Comparison of ENCODE assay signal across 10 cellular contexts in genomic region chr13:74210693-74211393, GRCh38.
A peak's percentile ranks its signal among the peaks of the same experiment; 100 is the strongest.
DNase-seq lines count a peak whose midpoint lies in the region; ATAC-seq, FAIRE-seq and TF ChIP-seq lines count a peak whose summit lies in the region.
"Had no signal": no experiment of that assay in that cellular context is flagged by ENCODE, and none has a peak within 500 bp of the region (broad histone marks: within the 10 kb centered on the region; RNA-seq: fewer than 3 reads in every experiment).

No MANE protein-coding gene starts in this region.

- CTCF ChIA-PET in HepG2 (lab: Yijun Ruan, JAX; ENCODE audit: low intra/inter-chr PET ratio, low total read pairs): no interaction called here
- CTCF ChIA-PET in activated CD8-positive, alpha-beta memory T cell treated with anti-CD3 and anti-CD28 coated beads, Interleukin-2, amount 10 ng/mL, durations not matched to agents 7 days and 5 days (lab: Charles Lee): no interaction called here

- H3K36me3 Mint-ChIP-seq in activated CD8-positive, alpha-beta memory T cell treated with anti-CD3 and anti-CD28 coated beads, Interleukin-2, amount 10 ng/mL, durations not matched to agents 7 days and 5 days: peaks cover 4% of the 10 kb centered on the region

- H3K27ac ChIP-seq in right lobe of liver: no peak overlapping the region
- no peak overlapping the region for H3K27ac ChIP-seq in HepG2 (ENCODE audit: extremely low read length, insufficient read depth, low read length)

- ATAC-seq in right lobe of liver (peak; percentile 36 to 68 (median 54)), HepG2 (no peak)
- no peak for ATAC-seq in activated CD8-positive, alpha-beta memory T cell treated with anti-CD3 and anti-CD28 coated beads, Interleukin-2, amount 10 ng/mL, durations not matched to agents 7 days and 5 days

- POLR2A ChIA-PET in HepG2 (lab: Yijun Ruan, JAX): no interaction called here

- DNase-seq in right lobe of liver (peak in 1 of 3 donors; percentile 45), HepG2 (ENCODE audit: low spot score) (no peak), SK-MEL-5 (ENCODE audit: low read depth, low spot score) (peak; percentile 67), glomerular visceral epithelial cell (ENCODE audit: extremely low spot score) (peak; percentile 40), urothelium cell line (ENCODE audit: low spot score) (peak; percentile 14), ureter (ENCODE audit: low spot score) (no peak), activated T-cell treated with anti-CD3 and anti-CD28 coated beads for 4 hours (no peak)
- no peak for DNase-seq in activated CD8-positive, alpha-beta memory T cell treated with anti-CD3 and anti-CD28 coated beads, Interleukin-2, amount 10 ng/mL, durations not matched to agents 7 days and 5 days
- DNase-seq: activated effector memory CD4-positive, alpha-beta T cell treated with anti-CD3 and anti-CD28 coated beads, Interleukin-2, amount 50 U/mL, for 16 hours; mesendoderm had no signal

- H4K20me1 ChIP-seq in HepG2 (ENCODE audit: insufficient read depth, low read length): no peaks in the 10 kb centered on the region

- intact Hi-C loops in right lobe of liver (cut with DNase I): no loop called here
- intact Hi-C loops in HepG2 (cut with micrococcal nuclease; ENCODE audit: unreplicated experiment): loop anchor here (10.0 kb wide), 1 partner anchor 456 kb away; no protein-coding TSS in a partner anchor

- TF ChIP-seq POLR2A in right lobe of liver (IDR thresholded peaks at IDR 0.05): no peak
- TF ChIP-seq POLR2A in HepG2 (IDR thresholded peaks at IDR 0.05; ENCODE audit: insufficient read depth in 1 of 2, low read depth in 2 of 2, low read length in 2 of 2): no peak

- H3K4me1 Mint-ChIP-seq in activated CD8-positive, alpha-beta memory T cell treated with anti-CD3 and anti-CD28 coated beads, Interleukin-2, amount 10 ng/mL, durations not matched to agents 7 days and 5 days: no peaks in the 10 kb centered on the region

- H3K27me3 ChIP-seq in right lobe of liver (no peaks in the 10 kb centered on the region), HepG2 (ENCODE audit: control insufficient read depth in 1 of 2, insufficient read depth in 2 of 2, low read length in 2 of 2) (no peaks in the 10 kb centered on the region)

- H2AFZ ChIP-seq in HepG2 (ENCODE audit: low read length): no peak overlapping the region

- no peaks in the 10 kb centered on the region for H3K79me2 ChIP-seq in HepG2 (ENCODE audit: insufficient read depth, low read length)

- no peak overlapping the region for H3K9ac ChIP-seq in HepG2 (ENCODE audit: insufficient read depth, low read depth, low read length)

- FAIRE-seq in HepG2 (lab: Jason Lieb, UNC) (no peak), urothelium cell line (lab: Jason Lieb, UNC) (no peak)

- H3K4me3 ChIP-seq in right lobe of liver (no peak overlapping the region), HepG2 (replicated peaks in 1 of 3; ENCODE audit: insufficient read depth in 1 of 3, low read depth in 2 of 3, low read length in 3 of 3) (no peak overlapping the region)

- H3K27ac Mint-ChIP-seq in activated CD8-positive, alpha-beta memory T cell treated with anti-CD3 and anti-CD28 coated beads, Interleukin-2, amount 10 ng/mL, durations not matched to agents 7 days and 5 days: no peak overlapping the region

- no peak for TF ChIP-seq CTCF in right lobe of liver (IDR thresholded peaks at IDR 0.05)
- no peak for TF ChIP-seq CTCF in HepG2 (CRISPR knock-in tag; IDR thresholded peaks at IDR 0.05)

- no peaks in the 10 kb centered on the region for H3K27me3 Mint-ChIP-seq in activated CD8-positive, alpha-beta memory T cell treated with anti-CD3 and anti-CD28 coated beads, Interleukin-2, amount 10 ng/mL, durations not matched to agents 7 days and 5 days

- H3K9me3 ChIP-seq in right lobe of liver: no peaks in the 10 kb centered on the region
- no peaks in the 10 kb centered on the region for H3K9me3 ChIP-seq in HepG2 (ENCODE audit: low read length)

- H3K4me2 ChIP-seq in HepG2 (ENCODE audit: low read depth, low read length): no peak overlapping the region

- no peak for TF ChIP-seq RAD21 in HepG2 (CRISPR knock-in tag; IDR thresholded peaks at IDR 0.05)

- 46% methylated on average over 4 of the region's 4 CpGs for WGBS in right lobe of liver (ENCODE audit: insufficient coverage, low coverage, low lambda C conversion rate, missing lambda C conversion rate)
- 4% methylated on average over 4 of the region's 4 CpGs for WGBS in HepG2 (ENCODE audit: low lambda C conversion rate)

- no peaks in the 10 kb centered on the region for H3K36me3 ChIP-seq in right lobe of liver
- no peaks in the 10 kb centered on the region for H3K36me3 ChIP-seq in HepG2 (replicated peaks in 1 of 2; ENCODE audit: control insufficient read depth in 1 of 2, insufficient read depth in 2 of 2, low read length in 2 of 2)

- in situ Hi-C loops in HepG2 (cut with HindIII; ENCODE audit: extremely low pct_ligation_motif_present, low pct_unique_long_range_greater_than_20kb) (no loop called here), SK-MEL-5 (cut with HindIII; ENCODE audit: low pct_unique_long_range_greater_than_20kb, low sequenced_read_pairs) (no loop called here)

- BruUV-seq in HepG2 (replicated peaks; lab: Mats Ljungman, UMichigan): no TSS peak

- no peak overlapping the region for H3K4me3 Mint-ChIP-seq in activated CD8-positive, alpha-beta memory T cell treated with anti-CD3 and anti-CD28 coated beads, Interleukin-2, amount 10 ng/mL, durations not matched to agents 7 days and 5 days

- H3K4me1 ChIP-seq in right lobe of liver: no peaks in the 10 kb centered on the region
- no peaks in the 10 kb centered on the region for H3K4me1 ChIP-seq in HepG2 (ENCODE audit: insufficient read depth, low read length)

- H3K9me3 Mint-ChIP-seq in activated CD8-positive, alpha-beta memory T cell treated with anti-CD3 and anti-CD28 coated beads, Interleukin-2, amount 10 ng/mL, durations not matched to agents 7 days and 5 days (ENCODE audit: low read depth): no peaks in the 10 kb centered on the region

- TF ChIP-seq EP300 in HepG2 (IDR thresholded peaks at IDR 0.05; ENCODE audit: low read depth in 2 of 2, low read length in 2 of 2) (no peak), HepG2 (CRISPR knock-in tag; IDR thresholded peaks at IDR 0.05; ENCODE audit: borderline replicate concordance) (no peak)

TF ChIP-seq in HepG2, 621 proteins besides CTCF, POLR2A, EP300 and RAD21 (continues in another document):
- TF ChIP-seq SNAPC5 (CRISPR knock-in tag; IDR thresholded peaks at IDR 0.05; ENCODE audit: borderline replicate concordance) (no peak), DZIP1 (CRISPR knock-in tag; IDR thresholded peaks at IDR 0.05) (no peak), NR2C2 (CRISPR knock-in tag; IDR thresholded peaks at IDR 0.05; ENCODE audit: borderline replicate concordance) (no peak), ZNF776 (CRISPR knock-in tag; IDR thresholded peaks at IDR 0.05) (no peak), ZKSCAN1 (IDR thresholded peaks at IDR 0.05; ENCODE audit: low read length) (no peak), SSRP1 (CRISPR knock-in tag; IDR thresholded peaks at IDR 0.05) (no peak), ZNF749 (CRISPR knock-in tag; IDR thresholded peaks at IDR 0.05; ENCODE audit: borderline replicate concordance) (no peak), RBFOX2 (IDR thresholded peaks at IDR 0.05; ENCODE audit: low read depth, low read length) (no peak), CENPX (CRISPR knock-in tag; IDR thresholded peaks at IDR 0.05) (no peak), SALL2 (CRISPR knock-in tag; IDR thresholded peaks at IDR 0.05) (no peak), EEA1 (CRISPR knock-in tag; IDR thresholded peaks at IDR 0.05; ENCODE audit: borderline replicate concordance) (no peak), RAD51 (IDR thresholded peaks at IDR 0.05; ENCODE audit: borderline replicate concordance) (no peak), ZBTB46 (CRISPR knock-in tag; IDR thresholded peaks at IDR 0.05; ENCODE audit: borderline replicate concordance) (no peak), ZNF484 (CRISPR knock-in tag; IDR thresholded peaks at IDR 0.05; ENCODE audit: borderline replicate concordance, low read depth) (no peak), ZNF709 (CRISPR knock-in tag; IDR thresholded peaks at IDR 0.05) (no peak), DNMT1 (CRISPR knock-in tag; IDR thresholded peaks at IDR 0.05) (no peak), ERF (CRISPR knock-in tag; IDR thresholded peaks at IDR 0.05) (no peak), NR2F1 (CRISPR knock-in tag; IDR thresholded peaks at IDR 0.05) (no peak)

Comparison
In these comparisons a context has a peak if more than half of its experiments do, and no peak if none do; other contexts are left out.
1. ATAC-seq: peak in right lobe of liver (4 of 4); none in HepG2 (single experiment) and activated CD8-positive, alpha-beta memory T cell treated with anti-CD3 and anti-CD28 coated beads, Interleukin-2, amount 10 ng/mL, durations not matched to agents 7 days and 5 days (single experiment).
2. DNase-seq: peak in SK-MEL-5 (single experiment), glomerular visceral epithelial cell (single experiment) and urothelium cell line (single experiment); none in HepG2 (single experiment), ureter (single experiment), activated CD8-positive, alpha-beta memory T cell treated with anti-CD3 and anti-CD28 coated beads, Interleukin-2, amount 10 ng/mL, durations not matched to agents 7 days and 5 days (single experiment) and activated T-cell treated with anti-CD3 and anti-CD28 coated beads for 4 hours (single experiment).